Comparison of ENCODE assay signal across 3 cellular contexts in genomic region chr14:87309557-87309956, GRCh38.
"Had no signal": no experiment of that assay in that cellular context is flagged by ENCODE, and none has a peak within 500 bp of the region (broad histone marks: within the 10 kb centered on the region; RNA-seq: fewer than 3 reads in every experiment).

No MANE protein-coding gene starts in this region.

- H3K4me3 ChIP-seq: GM12878 had no signal

- DNase-seq: GDM1, GF-D8 had no signal

- ATAC-seq: GM12878 had no signal
